ENCODE assay signal across 14 cellular contexts in genomic region chr12:94151577-94151976, GRCh38. TPM values are rescaled to one million over a fixed set of nuclear protein-coding genes. Genes with fewer than 3 reads are reported as not detected.
DNase-seq lines count a peak whose midpoint lies in the region; ATAC-seq and TF ChIP-seq lines count a peak whose summit lies in the region.
"Had no signal": no experiment of that assay in that cellular context is flagged by ENCODE, and none has a peak within 500 bp of the region (broad histone marks: within the 10 kb centered on the region; RNA-seq: fewer than 3 reads in every experiment).

No MANE protein-coding gene starts in this region.

- CTCF ChIA-PET in A673 (lab: Charles Lee) = no interaction called here

- DNase-seq in NCI-H2081 (lab: John Stamatoyannopoulos, UW) (peak; percentile 34 to 76), NCI-H2081 treated with DMSO at 0.1 percent for 48 hours (lab: John Stamatoyannopoulos, UW) (no peak), Karpas-422 (no peak), A673 (ENCODE audit: low spot score) (no peak), cardiac septum (ENCODE audit: low spot score) (no peak)
- no peak for DNase-seq in effector memory CD8-positive, alpha-beta T cell
- DNase-seq: activated effector memory CD4-positive, alpha-beta T cell treated with Interleukin-2 at 50 U/mL for 16 hours; foreskin fibroblast; kidney; PC-3 had no signal

- H3K9me3 ChIP-seq in Karpas-422 (ENCODE audit: low read length) (no peaks in the 10 kb centered on the region), neutrophil (no peaks in the 10 kb centered on the region), A673 (ENCODE audit: low read depth, low read length, poor library complexity, severe bottlenecking) (no peaks in the 10 kb centered on the region)
- H3K9me3 ChIP-seq: A549, vagina had no signal

- no peak overlapping the region for H3K9ac ChIP-seq in Karpas-422 (ENCODE audit: low read length)

- no peaks in the 10 kb centered on the region for H3K9me3 Mint-ChIP-seq in effector memory CD8-positive, alpha-beta T cell

- H3K27me3 ChIP-seq in Karpas-422 (ENCODE audit: low read length) (peaks cover 3% of the 10 kb centered on the region; the same call in 1 of the 2 replicates), neutrophil (no peaks in the 10 kb centered on the region), A673 (replicated peaks; ENCODE audit: insufficient read depth, low read depth, low read length, poor library complexity) (peaks cover 89% of the 10 kb centered on the region)
- H3K27me3 ChIP-seq: vagina had no signal

- H3K36me3 ChIP-seq in Karpas-422 (ENCODE audit: insufficient read depth, low read length) (no peaks in the 10 kb centered on the region), neutrophil (peaks cover 15% of the 10 kb centered on the region), A673 (ENCODE audit: insufficient read depth, low read length, poor library complexity, severe bottlenecking) (no peaks in the 10 kb centered on the region)
- H3K36me3 ChIP-seq: vagina had no signal

- no peak for TF ChIP-seq CTCF in neutrophil (IDR thresholded peaks at IDR 0.05)
- TF ChIP-seq CTCF in A673 (conservative IDR thresholded peaks at IDR 0.05; ENCODE audit: low read depth, low read length) = no peak

- H3K4me1 Mint-ChIP-seq in effector memory CD8-positive, alpha-beta T cell (ENCODE audit: low read depth in 2 of 2) = peaks cover 28 to 31% of the 10 kb centered on the region in 2 donors

- H3K36me3 Mint-ChIP-seq in effector memory CD8-positive, alpha-beta T cell (ENCODE audit: insufficient read depth) = peaks cover 9% of the 10 kb centered on the region

- H4K20me1 ChIP-seq in Karpas-422 (ENCODE audit: insufficient read depth, low read depth, low read length) = peaks cover 35% of the 10 kb centered on the region

- H3K4me3 Mint-ChIP-seq in effector memory CD8-positive, alpha-beta T cell = peak overlapping the region; percentile 87 to 90

- H3K79me2 ChIP-seq in Karpas-422 (ENCODE audit: low read length) = no peaks in the 10 kb centered on the region

- POLR2A ChIA-PET in A673 (lab: Charles Lee; ENCODE audit: low non-redundant PET) = no interaction called here

- H3K4me1 ChIP-seq in Karpas-422 (ENCODE audit: low read length) (peaks cover 43% of the 10 kb centered on the region), neutrophil (ENCODE audit: control insufficient read depth in 1 of 2, insufficient read depth in 1 of 2, low read depth in 1 of 2, low read length in 1 of 2) (peaks cover 64 to 70% of the 10 kb centered on the region in 2 experiments), A673 (ENCODE audit: insufficient read depth, low read length, poor library complexity, severe bottlenecking) (no peaks in the 10 kb centered on the region)

- no peak overlapping the region for H3K27ac ChIP-seq in Karpas-422 (ENCODE audit: low read length)
- H3K27ac ChIP-seq in neutrophil = peak overlapping the region; percentile 98
- H3K27ac ChIP-seq in A673 (ENCODE audit: low read depth, low read length, poor library complexity, severe bottlenecking) = no peak overlapping the region
- H3K27ac ChIP-seq: A549 had no signal

- no peak overlapping the region for H2AFZ ChIP-seq in Karpas-422 (ENCODE audit: low read length)

- intact Hi-C loops in A673 (cut with micrococcal nuclease; ENCODE audit: unreplicated experiment) = no loop called here
- intact Hi-C loops in cardiac septum (cut with DNase I) = no loop called here

- H3K27me3 Mint-ChIP-seq in effector memory CD8-positive, alpha-beta T cell = no peaks in the 10 kb centered on the region

- no peaks in the 10 kb centered on the region for H3K9me2 ChIP-seq in Karpas-422 (replicated peaks; ENCODE audit: insufficient read depth, low read length)

- no peak for ATAC-seq in effector memory CD8-positive, alpha-beta T cell (replicated peaks)
- ATAC-seq in GM21526 (IDR thresholded peaks at IDR 0.05; ENCODE audit: low FRiP score, unreplicated experiment) = no peak
- ATAC-seq: A549, PC-3 had no signal

- peak overlapping the region; percentile 23 for H3K4me2 ChIP-seq in Karpas-422 (ENCODE audit: low read depth, low read length, poor library complexity, severe bottlenecking)
- H3K4me2 ChIP-seq: A549 had no signal

- H3K4me3 ChIP-seq in Karpas-422 (ENCODE audit: low read length) (no peak overlapping the region), neutrophil (ENCODE audit: low read depth in 1 of 2, low read length in 1 of 2) (peak overlapping the region; percentile 90 to 97), A673 (ENCODE audit: low read depth, low read length, poor library complexity, severe bottlenecking) (no peak overlapping the region)
- H3K4me3 ChIP-seq: A549 had no signal

- H3K27ac Mint-ChIP-seq in effector memory CD8-positive, alpha-beta T cell = no peak overlapping the region

- no TSS peak for BruUV-seq in A673 (replicated peaks; lab: Mats Ljungman, UMichigan)

RNA-seq across cellular contexts. Expression of gene PLXNC1, which starts 3.2 kb away (rescaled TPM):
- total RNA-seq in Karpas-422 (2014; rRNA removed; shearing (Covaris generic); ENCODE audit: low replicate concordance) = 7.9 and 11.9 TPM in 2 replicates
- total RNA-seq in A673 (2021) (0.30 and 0.76 TPM in 2 replicates), cardiac septum (4.4 TPM)

Comparison
In these comparisons a context has a peak if more than half of its experiments do, and no peak if none do; other contexts are left out.
1. DNase-seq: peak in NCI-H2081 (2 of 2); none in NCI-H2081 treated with DMSO at 0.1 percent for 48 hours (single experiment), Karpas-422 (single experiment), effector memory CD8-positive, alpha-beta T cell (0 of 3), A673 (single experiment) and cardiac septum (single experiment).
2. H3K4me3 ChIP-seq: peak in neutrophil (2 of 2); none in Karpas-422 (single experiment) and A673 (single experiment).